In genomic region chr20:35743693-35744491, GRCh38 we compare ENCODE assay signal across 1 cellular context.
TF ChIP-seq lines count a peak whose summit lies in the region.

No MANE protein-coding gene starts in this region.

TF ChIP-seq in HepG2, 621 proteins besides CTCF, POLR2A, EP300 and RAD21 (continued from another document and continues in another):
- TF ChIP-seq ZGPAT (CRISPR knock-in tag; IDR thresholded peaks at IDR 0.05), result peak; percentile 82
- TF ChIP-seq ZNF644 (CRISPR knock-in tag; IDR thresholded peaks at IDR 0.05; ENCODE audit: low read depth), result peak; percentile 19; the same call in 1 of the 2 replicates
- TF ChIP-seq HMGXB4 (CRISPR knock-in tag; IDR thresholded peaks at IDR 0.05; ENCODE audit: borderline replicate concordance in 1 of 2, low read depth in 1 of 2), result peak; percentile 20 to 27; a peak in 2 of 4 replicates
- TF ChIP-seq PBX3 (CRISPR knock-in tag; IDR thresholded peaks at IDR 0.05; ENCODE audit: borderline replicate concordance), result no peak
- no peak for TF ChIP-seq HCFC1 (IDR thresholded peaks at IDR 0.05; ENCODE audit: low read depth, low read length)
- no peak for TF ChIP-seq ZBTB14 (CRISPR knock-in tag; IDR thresholded peaks at IDR 0.05)
- peak; percentile 32 for TF ChIP-seq KAT8 (CRISPR knock-in tag; IDR thresholded peaks at IDR 0.05)
- peak; percentile 56; the same call in 1 of the 2 replicates for TF ChIP-seq CHD4 (IDR thresholded peaks at IDR 0.05; ENCODE audit: borderline replicate concordance, low read length)
- peak; percentile 49; the same call in 1 of the 2 replicates for TF ChIP-seq SNAPC5 (CRISPR knock-in tag; IDR thresholded peaks at IDR 0.05; ENCODE audit: borderline replicate concordance)
- TF ChIP-seq ZNF329 (CRISPR knock-in tag; IDR thresholded peaks at IDR 0.05; ENCODE audit: low read depth), result no peak
- TF ChIP-seq ARNTL (CRISPR knock-in tag; IDR thresholded peaks at IDR 0.05), result no peak; the same call in 1 of the 2 replicates
- TF ChIP-seq ZNF20 (CRISPR knock-in tag; IDR thresholded peaks at IDR 0.05), result no peak
- TF ChIP-seq, protein P1, sequence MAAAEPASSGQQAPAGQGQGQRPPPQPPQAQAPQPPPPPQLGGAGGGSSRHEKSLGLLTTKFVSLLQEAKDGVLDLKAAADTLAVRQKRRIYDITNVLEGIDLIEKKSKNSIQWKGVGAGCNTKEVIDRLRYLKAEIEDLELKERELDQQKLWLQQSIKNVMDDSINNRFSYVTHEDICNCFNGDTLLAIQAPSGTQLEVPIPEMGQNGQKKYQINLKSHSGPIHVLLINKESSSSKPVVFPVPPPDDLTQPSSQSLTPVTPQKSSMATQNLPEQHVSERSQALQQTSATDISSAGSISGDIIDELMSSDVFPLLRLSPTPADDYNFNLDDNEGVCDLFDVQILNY (CRISPR knock-in tag; conservative IDR thresholded peaks at IDR 0.05), result no peak
- TF ChIP-seq FOXM1 (CRISPR knock-in tag; IDR thresholded peaks at IDR 0.05), result no peak
- TF ChIP-seq PHF20 (CRISPR knock-in tag; IDR thresholded peaks at IDR 0.05), result no peak
- TF ChIP-seq TBX3 (IDR thresholded peaks at IDR 0.05; ENCODE audit: borderline replicate concordance), result no peak
- no peak for TF ChIP-seq CEBPB (IDR thresholded peaks at IDR 0.05; ENCODE audit: borderline replicate concordance, low read depth, low read length)
- TF ChIP-seq ZNF720 (CRISPR knock-in tag; IDR thresholded peaks at IDR 0.05), result no peak
- TF ChIP-seq ZBTB37 (CRISPR knock-in tag; IDR thresholded peaks at IDR 0.05), result 0 out of 2 replicates have a peak, but pooled peaks have one; percentile 37
- no peak for TF ChIP-seq EZH2 (conservative IDR thresholded peaks at IDR 0.05; ENCODE audit: low read depth, low read length)
- no peak for TF ChIP-seq TBX2 (CRISPR knock-in tag; IDR thresholded peaks at IDR 0.05; ENCODE audit: borderline replicate concordance)
- TF ChIP-seq, protein P2, sequence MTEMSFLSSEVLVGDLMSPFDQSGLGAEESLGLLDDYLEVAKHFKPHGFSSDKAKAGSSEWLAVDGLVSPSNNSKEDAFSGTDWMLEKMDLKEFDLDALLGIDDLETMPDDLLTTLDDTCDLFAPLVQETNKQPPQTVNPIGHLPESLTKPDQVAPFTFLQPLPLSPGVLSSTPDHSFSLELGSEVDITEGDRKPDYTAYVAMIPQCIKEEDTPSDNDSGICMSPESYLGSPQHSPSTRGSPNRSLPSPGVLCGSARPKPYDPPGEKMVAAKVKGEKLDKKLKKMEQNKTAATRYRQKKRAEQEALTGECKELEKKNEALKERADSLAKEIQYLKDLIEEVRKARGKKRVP (CRISPR knock-in tag; IDR thresholded peaks at IDR 0.05), result peak in 1 of 2 experiments; percentile 5; a peak in 1 of 4 replicates
- TF ChIP-seq KDM5A (IDR thresholded peaks at IDR 0.05; ENCODE audit: borderline replicate concordance, low read length), result no peak
- 0 out of 2 replicates have a peak, but pooled peaks have one; percentile 40 for TF ChIP-seq SP5 (CRISPR knock-in tag; IDR thresholded peaks at IDR 0.05; ENCODE audit: borderline replicate concordance, low read depth)
- no peak for TF ChIP-seq ZNF180 (CRISPR knock-in tag; IDR thresholded peaks at IDR 0.05; ENCODE audit: borderline replicate concordance, low read depth)
- no peak; the same call in 1 of the 2 replicates for TF ChIP-seq E2F1 (CRISPR knock-in tag; IDR thresholded peaks at IDR 0.05)
- peak; percentile 81; the same call in 1 of the 2 replicates for TF ChIP-seq GLI4 (CRISPR knock-in tag; IDR thresholded peaks at IDR 0.05; ENCODE audit: borderline replicate concordance)
- TF ChIP-seq SRSF1 (optimal IDR thresholded peaks at IDR 0.05; ENCODE audit: low read depth, low read length), result no peak
- TF ChIP-seq FOXK2 (IDR thresholded peaks at IDR 0.05), result no peak
- no peak for TF ChIP-seq ZSCAN29 (CRISPR knock-in tag; conservative IDR thresholded peaks at IDR 0.05)
- peak; percentile 35 for TF ChIP-seq ASH2L (IDR thresholded peaks at IDR 0.05; ENCODE audit: insufficient read length, low read depth, low read length)
- 0 out of 2 replicates have a peak, but pooled peaks have one; percentile 82 for TF ChIP-seq TOE1 (CRISPR knock-in tag; IDR thresholded peaks at IDR 0.05)
- TF ChIP-seq CENPT (CRISPR knock-in tag; IDR thresholded peaks at IDR 0.05; ENCODE audit: low read depth), result no peak
- no peak for TF ChIP-seq ZNF747 (CRISPR knock-in tag; IDR thresholded peaks at IDR 0.05; ENCODE audit: borderline replicate concordance)
- TF ChIP-seq DZIP1 (CRISPR knock-in tag; IDR thresholded peaks at IDR 0.05), result no peak
- TF ChIP-seq IKZF4 (CRISPR knock-in tag; IDR thresholded peaks at IDR 0.05; ENCODE audit: borderline replicate concordance, low read depth, not compliant biosample characterization), result peak; percentile 18
- no peak for TF ChIP-seq ZNF138 (CRISPR knock-in tag; IDR thresholded peaks at IDR 0.05; ENCODE audit: low read depth)
- no peak for TF ChIP-seq RELA (CRISPR knock-in tag; IDR thresholded peaks at IDR 0.05)
- TF ChIP-seq SRSF9 (IDR thresholded peaks at IDR 0.05; ENCODE audit: borderline replicate concordance, insufficient read depth, low read depth, low read length, poor library complexity, severe bottlenecking), result no peak
- TF ChIP-seq MLLT10 (CRISPR knock-in tag; IDR thresholded peaks at IDR 0.05), result no peak
- TF ChIP-seq CHCHD3 (CRISPR knock-in tag; IDR thresholded peaks at IDR 0.05), result no peak
- peak; percentile 73; the same call in 1 of the 2 replicates for TF ChIP-seq NCOR1 (IDR thresholded peaks at IDR 0.05; ENCODE audit: borderline replicate concordance, low read length)
- TF ChIP-seq NFYC (CRISPR knock-in tag; IDR thresholded peaks at IDR 0.05), result no peak
- TF ChIP-seq ZNF713 (CRISPR knock-in tag; IDR thresholded peaks at IDR 0.05), result no peak
- TF ChIP-seq GZF1 (CRISPR knock-in tag; IDR thresholded peaks at IDR 0.05), result no peak
- TF ChIP-seq ZFP82 (CRISPR knock-in tag; IDR thresholded peaks at IDR 0.05; ENCODE audit: borderline replicate concordance), result 0 out of 2 replicates have a peak, but pooled peaks have one; percentile 5
- 0 out of 2 replicates have a peak, but pooled peaks have one; percentile 5 for TF ChIP-seq ZNF792 (CRISPR knock-in tag; IDR thresholded peaks at IDR 0.05)
- no peak for TF ChIP-seq ZNF605 (CRISPR knock-in tag; IDR thresholded peaks at IDR 0.05)
- TF ChIP-seq, protein P3, sequence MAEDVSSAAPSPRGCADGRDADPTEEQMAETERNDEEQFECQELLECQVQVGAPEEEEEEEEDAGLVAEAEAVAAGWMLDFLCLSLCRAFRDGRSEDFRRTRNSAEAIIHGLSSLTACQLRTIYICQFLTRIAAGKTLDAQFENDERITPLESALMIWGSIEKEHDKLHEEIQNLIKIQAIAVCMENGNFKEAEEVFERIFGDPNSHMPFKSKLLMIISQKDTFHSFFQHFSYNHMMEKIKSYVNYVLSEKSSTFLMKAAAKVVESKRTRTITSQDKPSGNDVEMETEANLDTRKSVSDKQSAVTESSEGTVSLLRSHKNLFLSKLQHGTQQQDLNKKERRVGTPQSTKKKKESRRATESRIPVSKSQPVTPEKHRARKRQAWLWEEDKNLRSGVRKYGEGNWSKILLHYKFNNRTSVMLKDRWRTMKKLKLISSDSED (CRISPR knock-in tag; IDR thresholded peaks at IDR 0.05), result no peak
- no peak for TF ChIP-seq ZNF567 (CRISPR knock-in tag; IDR thresholded peaks at IDR 0.05; ENCODE audit: borderline replicate concordance)
- TF ChIP-seq MBD4 (IDR thresholded peaks at IDR 0.05; ENCODE audit: borderline replicate concordance, low read length), result no peak
- TF ChIP-seq, protein P4, sequence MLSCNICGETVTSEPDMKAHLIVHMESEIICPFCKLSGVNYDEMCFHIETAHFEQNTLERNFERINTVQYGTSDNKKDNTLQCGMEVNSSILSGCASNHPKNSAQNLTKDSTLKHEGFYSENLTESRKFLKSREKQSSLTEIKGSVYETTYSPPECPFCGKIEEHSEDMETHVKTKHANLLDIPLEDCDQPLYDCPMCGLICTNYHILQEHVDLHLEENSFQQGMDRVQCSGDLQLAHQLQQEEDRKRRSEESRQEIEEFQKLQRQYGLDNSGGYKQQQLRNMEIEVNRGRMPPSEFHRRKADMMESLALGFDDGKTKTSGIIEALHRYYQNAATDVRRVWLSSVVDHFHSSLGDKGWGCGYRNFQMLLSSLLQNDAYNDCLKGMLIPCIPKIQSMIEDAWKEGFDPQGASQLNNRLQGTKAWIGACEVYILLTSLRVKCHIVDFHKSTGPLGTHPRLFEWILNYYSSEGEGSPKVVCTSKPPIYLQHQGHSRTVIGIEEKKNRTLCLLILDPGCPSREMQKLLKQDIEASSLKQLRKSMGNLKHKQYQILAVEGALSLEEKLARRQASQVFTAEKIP (CRISPR knock-in tag; IDR thresholded peaks at IDR 0.05; ENCODE audit: borderline replicate concordance), result no peak
